Comparison of ENCODE assay signal across 1 cellular context in the genomic region with DNA sequence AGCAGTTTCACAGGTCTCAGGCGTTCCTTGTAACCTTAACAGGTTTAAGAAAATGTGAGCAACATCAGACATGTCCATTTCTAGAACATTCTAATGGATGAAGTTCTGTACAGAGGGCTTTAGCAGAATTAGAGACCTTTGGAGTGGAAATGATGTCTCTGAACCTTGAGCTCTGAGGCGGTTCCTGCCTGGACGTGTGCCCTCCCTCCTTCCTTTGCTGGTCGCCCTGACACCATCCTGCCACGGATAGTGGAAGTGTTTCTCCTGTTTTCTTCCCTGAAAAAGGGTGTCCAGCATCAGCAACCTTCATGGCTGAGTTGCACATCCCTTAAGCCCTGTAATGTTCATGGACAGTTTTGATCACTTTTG.
TF ChIP-seq lines count a peak whose summit lies in the region.

No MANE protein-coding gene starts in this region.

TF ChIP-seq in endothelial cell of umbilical vein, 7 proteins besides CTCF, POLR2A, EP300 and RAD21:
- TF ChIP-seq MYC (IDR thresholded peaks at IDR 0.05; ENCODE audit: low read depth, low read length) = no peak
